Comparison of ENCODE assay signal across 9 cellular contexts in genomic region chr16:81711609-81712329, GRCh38.
A peak's percentile ranks its signal among the peaks of the same experiment; 100 is the strongest.
DNase-seq lines count a peak whose midpoint lies in the region; TF ChIP-seq lines count a peak whose summit lies in the region.
"Had no signal": no experiment of that assay in that cellular context is flagged by ENCODE, and none has a peak within 500 bp of the region (broad histone marks: within the 10 kb centered on the region; RNA-seq: fewer than 3 reads in every experiment).

No MANE protein-coding gene starts in this region.

- no peak for TF ChIP-seq POLR2A in testis (IDR thresholded peaks at IDR 0.05)

- TF ChIP-seq CTCF in endodermal cell (conservative IDR thresholded peaks at IDR 0.05) (no peak), parathyroid adenoma (IDR thresholded peaks at IDR 0.05) (no peak), testis (IDR thresholded peaks at IDR 0.05) (no peak), GM13976 (IDR thresholded peaks at IDR 0.05; ENCODE audit: borderline replicate concordance, control extremely low read depth, extremely low read depth, insufficient read depth, missing control alignments) (no peak), MM.1S (IDR thresholded peaks at IDR 0.05; ENCODE audit: low read length) (no peak)

- in situ Hi-C loops in GM13976 (cut with MboI; ENCODE audit: low sequenced_read_pairs, unreplicated experiment) = no loop called here

- no peak overlapping the region for H3K4me3 Mint-ChIP-seq in endodermal cell
- H3K4me3 Mint-ChIP-seq: activated CD8-positive, alpha-beta T cell treated with anti-CD3 and anti-CD28 coated beads for 36 hours had no signal

- H3K9me2 ChIP-seq in MM.1S (replicated peaks; ENCODE audit: insufficient read depth, low read length) = no peaks in the 10 kb centered on the region

- no peaks in the 10 kb centered on the region for H3K27me3 Mint-ChIP-seq in endodermal cell (ENCODE audit: insufficient read depth)
- H3K27me3 Mint-ChIP-seq: activated CD8-positive, alpha-beta T cell treated with anti-CD3 and anti-CD28 coated beads for 36 hours had no signal

- H3K27ac Mint-ChIP-seq in endodermal cell = no peak overlapping the region
- H3K27ac Mint-ChIP-seq: activated CD8-positive, alpha-beta T cell treated with anti-CD3 and anti-CD28 coated beads for 36 hours had no signal

- H3K27me3 ChIP-seq in endodermal cell (ENCODE audit: control insufficient read depth, insufficient read depth, low read length, poor library complexity, severe bottlenecking) (no peaks in the 10 kb centered on the region), parathyroid adenoma (ENCODE audit: control insufficient read depth, insufficient read depth, low read length) (no peaks in the 10 kb centered on the region), testis (no peaks in the 10 kb centered on the region), MM.1S (replicated peaks; ENCODE audit: insufficient read depth, low read length) (no peaks in the 10 kb centered on the region)

- H3K4me2 ChIP-seq in parathyroid adenoma (ENCODE audit: low read length) (no peak overlapping the region), MM.1S (ENCODE audit: low read depth, low read length) (no peak overlapping the region)

- H2AFZ ChIP-seq in parathyroid adenoma (no peak overlapping the region), MM.1S (ENCODE audit: low read length) (no peak overlapping the region)

- peaks cover 19% of the 10 kb centered on the region for H3F3A ChIP-seq in MM.1S (ENCODE audit: insufficient read depth, low read length)

- no peak overlapping the region for H3K4me3 ChIP-seq in endodermal cell (ENCODE audit: low read length)
- H3K4me3 ChIP-seq in parathyroid adenoma (ENCODE audit: low read depth, low read length) = no peak overlapping the region
- H3K4me3 ChIP-seq in testis = no peak overlapping the region
- no peak overlapping the region for H3K4me3 ChIP-seq in MM.1S (ENCODE audit: low read length)

- peaks cover 22% of the 10 kb centered on the region for H3K36me3 Mint-ChIP-seq in endodermal cell (ENCODE audit: low read depth)

- intact Hi-C loops in testis (cut with DNase I; ENCODE audit: low total_unique reads) = loop anchor here (10.0 kb wide), 1 partner anchor 97 kb away; no protein-coding TSS in a partner anchor

- no peaks in the 10 kb centered on the region for H3K4me1 ChIP-seq in endodermal cell (ENCODE audit: control insufficient read depth, insufficient read depth, low read length)
- H3K4me1 ChIP-seq in parathyroid adenoma = no peaks in the 10 kb centered on the region
- peaks cover 4% of the 10 kb centered on the region for H3K4me1 ChIP-seq in testis
- peaks cover 6% of the 10 kb centered on the region for H3K4me1 ChIP-seq in MM.1S (ENCODE audit: low read length)

- peak; percentile 95 for DNase-seq in EL
- DNase-seq in NCI-H460 (ENCODE audit: extremely low read depth, low read depth) = peak; percentile 82
- peak; percentile 93 for DNase-seq in endodermal cell
- no peak for DNase-seq in testis
- DNase-seq in stimulated activated naive CD4-positive, alpha-beta T cell treated with Interleukin-2 at 50 U/mL for 16 hours (lab: John Stamatoyannopoulos, UW) = no peak
- DNase-seq in GM13976 (ENCODE audit: low spot score) = no peak
- no peak for DNase-seq in MM.1S
- DNase-seq: activated CD8-positive, alpha-beta T cell treated with anti-CD3 and anti-CD28 coated beads for 36 hours had no signal

- H3K36me3 ChIP-seq in endodermal cell (ENCODE audit: control insufficient read depth, insufficient read depth, low read length) (peaks cover 20% of the 10 kb centered on the region), parathyroid adenoma (ENCODE audit: control insufficient read depth, insufficient read depth, low read length) (no peaks in the 10 kb centered on the region), testis (ENCODE audit: low read depth, missing control alignments) (no peaks in the 10 kb centered on the region), MM.1S (replicated peaks; ENCODE audit: insufficient read depth, low read length) (no peaks in the 10 kb centered on the region)

- WGBS in endodermal cell (ENCODE audit: insufficient coverage in 1 of 2, insufficient read length in 1 of 2), 2 experiments = 33 to 58% methylated on average over 14 to 21 of the region's 21 CpGs
- WGBS in testis, 2 donors = 62 to 72% methylated on average over 16 to 21 of the region's 21 CpGs

- peaks cover 21% of the 10 kb centered on the region for H3K4me1 Mint-ChIP-seq in endodermal cell

- peak overlapping the region; percentile 80 for H3K27ac ChIP-seq in endodermal cell (ENCODE audit: low read depth, low read length)
- peak overlapping the region; percentile 60 for H3K27ac ChIP-seq in parathyroid adenoma
- H3K27ac ChIP-seq in testis = no peak overlapping the region
- H3K27ac ChIP-seq in MM.1S (ENCODE audit: low read length) = no peak overlapping the region

- H3K9me3 ChIP-seq in endodermal cell (ENCODE audit: control insufficient read depth, low read length) (no peaks in the 10 kb centered on the region), parathyroid adenoma (ENCODE audit: control insufficient read depth, low read length) (no peaks in the 10 kb centered on the region), testis (no peaks in the 10 kb centered on the region), MM.1S (replicated peaks; ENCODE audit: insufficient read depth, low read length) (no peaks in the 10 kb centered on the region)

- no peak overlapping the region for H3K9ac ChIP-seq in endodermal cell (ENCODE audit: extremely low read depth, low read length, poor library complexity, severe bottlenecking)
- H3K9ac ChIP-seq in parathyroid adenoma = no peak overlapping the region
- no peak overlapping the region for H3K9ac ChIP-seq in MM.1S (ENCODE audit: low read length)

- no peaks in the 10 kb centered on the region for H4K20me1 ChIP-seq in MM.1S (ENCODE audit: insufficient read depth, low read length)

- no peaks in the 10 kb centered on the region for H3K79me2 ChIP-seq in parathyroid adenoma
- H3K79me2 ChIP-seq in MM.1S (ENCODE audit: low read length) = no peaks in the 10 kb centered on the region

- no peaks in the 10 kb centered on the region for H3K9me3 Mint-ChIP-seq in endodermal cell
- H3K9me3 Mint-ChIP-seq: activated CD8-positive, alpha-beta T cell treated with anti-CD3 and anti-CD28 coated beads for 36 hours had no signal

Comparison
In these comparisons a context has a peak if more than half of its experiments do, and no peak if none do; other contexts are left out.
1. DNase-seq: peak in EL (single experiment), NCI-H460 (single experiment) and endodermal cell (single experiment); none in testis (single experiment), stimulated activated naive CD4-positive, alpha-beta T cell treated with Interleukin-2 at 50 U/mL for 16 hours (single experiment), GM13976 (single experiment) and MM.1S (single experiment).
2. H3K27ac ChIP-seq: peak in endodermal cell (single experiment) and parathyroid adenoma (single experiment); none in testis (0 of 2) and MM.1S (single experiment).